ENCODE assay signal across 19 cellular contexts in the genomic region with DNA sequence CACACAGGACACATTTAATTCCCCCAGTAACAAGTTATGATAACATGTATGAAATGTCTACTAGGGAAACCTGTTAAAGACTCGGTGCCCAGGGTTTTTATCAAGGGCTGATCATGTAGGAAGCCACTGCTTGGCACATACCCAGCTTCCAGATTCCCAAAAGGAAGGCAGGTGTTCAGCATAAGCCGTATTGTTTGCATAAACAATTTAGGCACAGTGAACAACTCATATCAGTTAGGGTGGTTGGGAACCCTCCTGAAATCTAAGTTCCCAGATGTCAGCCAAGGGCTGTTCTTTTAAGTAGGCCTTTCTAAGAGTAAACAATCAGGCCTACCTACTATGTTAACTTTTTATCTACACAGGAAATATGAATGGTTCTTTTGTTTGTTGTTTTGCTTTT.
DNase-seq lines count a peak whose midpoint lies in the region; ATAC-seq and TF ChIP-seq lines count a peak whose summit lies in the region.
"Had no signal": no experiment of that assay in that cellular context is flagged by ENCODE, and none has a peak within 500 bp of the region (broad histone marks: within the 10 kb centered on the region; RNA-seq: fewer than 3 reads in every experiment).

No MANE protein-coding gene starts in this region.

- H3K4me1 Mint-ChIP-seq in activated CD4-positive, alpha-beta T cell treated with anti-CD3 and anti-CD28 coated beads, Interleukin-2, amount 10 ng/mL, durations not matched to agents 24 days and 14 days: peaks cover 3% of the 10 kb centered on the region
- peaks cover 5% of the 10 kb centered on the region for H3K4me1 Mint-ChIP-seq in mesothelial cell of epicardium

- no peaks in the 10 kb centered on the region for H3K9me3 Mint-ChIP-seq in activated CD4-positive, alpha-beta T cell treated with anti-CD3 and anti-CD28 coated beads, Interleukin-2, amount 10 ng/mL, durations not matched to agents 24 days and 14 days
- H3K9me3 Mint-ChIP-seq in mesothelial cell of epicardium: no peaks in the 10 kb centered on the region

- H3K27me3 Mint-ChIP-seq in activated CD4-positive, alpha-beta T cell treated with anti-CD3 and anti-CD28 coated beads, Interleukin-2, amount 10 ng/mL, durations not matched to agents 24 days and 14 days: no peaks in the 10 kb centered on the region
- H3K27me3 Mint-ChIP-seq in mesothelial cell of epicardium (ENCODE audit: low read depth): no peaks in the 10 kb centered on the region

- no peak overlapping the region for H3K4me3 Mint-ChIP-seq in activated CD4-positive, alpha-beta T cell treated with anti-CD3 and anti-CD28 coated beads, Interleukin-2, amount 10 ng/mL, durations not matched to agents 24 days and 14 days
- no peak overlapping the region for H3K4me3 Mint-ChIP-seq in mesothelial cell of epicardium

- no peak for ATAC-seq in HG02884 (IDR thresholded peaks at IDR 0.05; ENCODE audit: unreplicated experiment)
- ATAC-seq in HG03460 (IDR thresholded peaks at IDR 0.05; ENCODE audit: unreplicated experiment): no peak

- no peak for DNase-seq in activated CD4-positive, alpha-beta T cell treated with anti-CD3 and anti-CD28 coated beads, Interleukin-2, amount 10 ng/mL, durations not matched to agents 24 days and 14 days
- no peak for DNase-seq in activated CD4-positive, alpha-beta T cell treated with anti-CD3 and anti-CD28 coated beads for 48 hours
- DNase-seq in HuH-7 (ENCODE audit: low spot score) (peak; percentile 3), NCI-H2196 treated with DMSO at 0.1 percent for 48 hours (lab: John Stamatoyannopoulos, UW; ENCODE audit: unreplicated experiment) (peak; percentile 46), mesothelial cell of epicardium (ENCODE audit: low spot score in 2 of 2, unreplicated experiment in 2 of 2) (no peak), anterior cingulate cortex (lab: John Stamatoyannopoulos, UW) (no peak)
- DNase-seq: ACHN; activated CD4-positive, CD25-positive, alpha-beta regulatory T cell; activated effector memory CD4-positive, alpha-beta T cell treated with Interleukin-2 at 50 U/mL for 16 hours; amniotic stem cell; C1 segment of cervical spinal cord; dermis blood vessel endothelial cell; heart right ventricle; NCI-H446; spleen; stimulated activated CD4-positive, alpha-beta T cell treated with anti-CD3 and anti-CD28 coated beads, Interleukin-4, amount 100 ng/mL, for 4 hours; T1000 had no signal

- TF ChIP-seq CTCF in mesothelial cell of epicardium (IDR thresholded peaks at IDR 0.05; ENCODE audit: unreplicated experiment): no peak

- intact Hi-C loops in activated CD4-positive, alpha-beta T cell treated with anti-CD3 and anti-CD28 coated beads, Interleukin-2, amount 10 ng/mL, durations not matched to agents 24 days and 14 days (cut with micrococcal nuclease): no loop called here

- H3K27ac Mint-ChIP-seq in activated CD4-positive, alpha-beta T cell treated with anti-CD3 and anti-CD28 coated beads, Interleukin-2, amount 10 ng/mL, durations not matched to agents 24 days and 14 days: peak overlapping the region; percentile 27
- peak overlapping the region; percentile 3 for H3K27ac Mint-ChIP-seq in mesothelial cell of epicardium

- H3K36me3 Mint-ChIP-seq in activated CD4-positive, alpha-beta T cell treated with anti-CD3 and anti-CD28 coated beads, Interleukin-2, amount 10 ng/mL, durations not matched to agents 24 days and 14 days (ENCODE audit: low read depth): peaks cover 72% of the 10 kb centered on the region
- peaks cover 58% of the 10 kb centered on the region for H3K36me3 Mint-ChIP-seq in mesothelial cell of epicardium

Comparison
In these comparisons a context has a peak if more than half of its experiments do, and no peak if none do; other contexts are left out.
1. DNase-seq: peak in HuH-7 (single experiment) and NCI-H2196 treated with DMSO at 0.1 percent for 48 hours (single experiment); none in activated CD4-positive, alpha-beta T cell treated with anti-CD3 and anti-CD28 coated beads, Interleukin-2, amount 10 ng/mL, durations not matched to agents 24 days and 14 days (single experiment), activated CD4-positive, alpha-beta T cell treated with anti-CD3 and anti-CD28 coated beads for 48 hours (single experiment), mesothelial cell of epicardium (0 of 2) and anterior cingulate cortex (0 of 58).